21 cellular contexts compared by ENCODE assay signal in genomic region chr18:68679531-68679930, GRCh38. TPM values are rescaled to one million over a fixed set of nuclear protein-coding genes. Genes with fewer than 3 reads are reported as not detected.
DNase-seq lines count a peak whose midpoint lies in the region; ATAC-seq and TF ChIP-seq lines count a peak whose summit lies in the region.
"Had no signal": no experiment of that assay in that cellular context is flagged by ENCODE, and none has a peak within 500 bp of the region (broad histone marks: within the 10 kb centered on the region; RNA-seq: fewer than 3 reads in every experiment).

No MANE protein-coding gene starts in this region.

- DNase-seq in CD8-positive, alpha-beta T cell: no peak
- peak; percentile 11 for DNase-seq in HS-5 (ENCODE audit: low read depth)
- DNase-seq in fibroblast of gingiva (ENCODE audit: low read depth): peak; percentile 68
- DNase-seq in stimulated activated naive CD8-positive, alpha-beta T cell treated with anti-CD3 and anti-CD28 coated beads, Interleukin-15, Interleukin-2, amounts not matched to agents 100 U/mL and 50 U/mL, for 24 hours: no peak
- DNase-seq in NCI-H1048 (lab: John Stamatoyannopoulos, UW): no peak
- no peak for DNase-seq in NOMO-1 treated with DMSO at 0.1 percent for 48 hours (lab: John Stamatoyannopoulos, UW; ENCODE audit: unreplicated experiment)
- no peak for DNase-seq in mesothelial cell of epicardium (ENCODE audit: low spot score in 2 of 2, unreplicated experiment in 2 of 2)
- DNase-seq: activated CD4-positive, alpha-beta T cell treated with anti-CD3 and anti-CD28 coated beads for 1 hour; activated CD8-positive, alpha-beta memory T cell treated with anti-CD3 and anti-CD28 coated beads, Interleukin-2, amount 50 U/mL, for 4 hours; activated naive CD4-positive, alpha-beta T cell; CD8-positive, alpha-beta memory T cell; esophagus squamous epithelium; hypothalamus; Kasumi-1; kidney glomerular epithelial cell; NCI-H187; SIG-M5; T-helper 9 cell had no signal

- CTCF ChIA-PET in CD8-positive, alpha-beta T cell (lab: Charles Lee): no interaction called here

- peaks cover 22% of the 10 kb centered on the region for H3K36me3 ChIP-seq in CD8-positive, alpha-beta T cell (ENCODE audit: insufficient read depth, low read length)
- peaks cover 11% of the 10 kb centered on the region for H3K36me3 ChIP-seq in rectal smooth muscle tissue (ENCODE audit: control insufficient read depth, insufficient read depth, low read length)

- intact Hi-C loops in CD8-positive, alpha-beta T cell (cut with DNase I, micrococcal nuclease): no loop called here

- H3K27me3 ChIP-seq in CD8-positive, alpha-beta T cell (ENCODE audit: insufficient read depth, low read length): no peaks in the 10 kb centered on the region
- no peaks in the 10 kb centered on the region for H3K27me3 ChIP-seq in rectal smooth muscle tissue (ENCODE audit: control insufficient read depth, insufficient read depth, low read length)
- H3K27me3 ChIP-seq: esophagus squamous epithelium had no signal

- no peaks in the 10 kb centered on the region for H3K27me3 Mint-ChIP-seq in CD8-positive, alpha-beta T cell (ENCODE audit: low read depth)
- H3K27me3 Mint-ChIP-seq in mesothelial cell of epicardium (ENCODE audit: low read depth): no peaks in the 10 kb centered on the region

- no peak for TF ChIP-seq CTCF in CD8-positive, alpha-beta T cell (IDR thresholded peaks at IDR 0.05)
- TF ChIP-seq CTCF in mesothelial cell of epicardium (IDR thresholded peaks at IDR 0.05; ENCODE audit: unreplicated experiment): no peak

- no peaks in the 10 kb centered on the region for H3K4me1 ChIP-seq in CD8-positive, alpha-beta T cell (ENCODE audit: insufficient read depth, low read length)
- H3K4me1 ChIP-seq in rectal smooth muscle tissue (ENCODE audit: control insufficient read depth, insufficient read depth, low read length): peaks cover 4% of the 10 kb centered on the region
- H3K4me1 ChIP-seq: esophagus squamous epithelium, HAP-1 had no signal

- H3K4me3 ChIP-seq in CD8-positive, alpha-beta T cell (ENCODE audit: low read depth, low read length): no peak overlapping the region
- H3K4me3 ChIP-seq in rectal smooth muscle tissue (ENCODE audit: low read length): no peak overlapping the region
- H3K4me3 ChIP-seq: esophagus squamous epithelium, GM12878, HAP-1 had no signal

- H3K36me3 Mint-ChIP-seq in CD8-positive, alpha-beta T cell: peaks cover 67% of the 10 kb centered on the region
- H3K36me3 Mint-ChIP-seq in mesothelial cell of epicardium: peaks cover 26% of the 10 kb centered on the region

- H3K27ac ChIP-seq in CD8-positive, alpha-beta T cell (ENCODE audit: low read depth, low read length): no peak overlapping the region
- H3K27ac ChIP-seq in rectal smooth muscle tissue (ENCODE audit: low read depth, low read length): peak overlapping the region; percentile 38
- H3K27ac ChIP-seq: esophagus squamous epithelium had no signal

- no peaks in the 10 kb centered on the region for H3K4me1 Mint-ChIP-seq in CD8-positive, alpha-beta T cell (ENCODE audit: low read depth)
- H3K4me1 Mint-ChIP-seq in mesothelial cell of epicardium: no peaks in the 10 kb centered on the region

- no peak for ATAC-seq in CD8-positive, alpha-beta T cell
- ATAC-seq in stimulated activated naive CD8-positive, alpha-beta T cell treated with anti-CD3 and anti-CD28 coated beads, Interleukin-15, Interleukin-2, amounts not matched to agents 100 U/mL and 50 U/mL, for 24 hours: no peak
- ATAC-seq: GM12878 had no signal

- no peaks in the 10 kb centered on the region for H3K9me3 ChIP-seq in CD8-positive, alpha-beta T cell (ENCODE audit: low read length)
- H3K9me3 ChIP-seq: esophagus squamous epithelium, HAP-1 had no signal

- no peak overlapping the region for H3K4me3 Mint-ChIP-seq in CD8-positive, alpha-beta T cell
- H3K4me3 Mint-ChIP-seq in mesothelial cell of epicardium: no peak overlapping the region
- H3K4me3 Mint-ChIP-seq: CD8-positive, alpha-beta memory T cell had no signal

- peak overlapping the region; percentile 42 for H3K27ac Mint-ChIP-seq in CD8-positive, alpha-beta T cell
- H3K27ac Mint-ChIP-seq in mesothelial cell of epicardium: no peak overlapping the region

- H3K9ac ChIP-seq in rectal smooth muscle tissue (ENCODE audit: low read length): no peak overlapping the region

- POLR2A ChIA-PET in CD8-positive, alpha-beta T cell (lab: Charles Lee): no interaction called here

- H3K9me3 Mint-ChIP-seq in CD8-positive, alpha-beta T cell: no peaks in the 10 kb centered on the region
- H3K9me3 Mint-ChIP-seq in mesothelial cell of epicardium: no peaks in the 10 kb centered on the region
- H3K9me3 Mint-ChIP-seq: CD8-positive, alpha-beta memory T cell had no signal

RNA-seq across cellular contexts. Expression of gene TMX3, which starts 35.4 kb away (rescaled TPM):
- total RNA-seq in CD8-positive, alpha-beta T cell: 10 to 100 TPM; 28.3 to 28.5 TPM
- total RNA-seq in mesothelial cell of epicardium: 45.0 to 51.3 TPM (median 51.1 TPM) in 3 replicates

Comparison
In these comparisons a context has a peak if more than half of its experiments do, and no peak if none do; other contexts are left out.
1. DNase-seq: peak in HS-5 (single experiment) and fibroblast of gingiva (single experiment); none in CD8-positive, alpha-beta T cell (0 of 7), stimulated activated naive CD8-positive, alpha-beta T cell treated with anti-CD3 and anti-CD28 coated beads, Interleukin-15, Interleukin-2, amounts not matched to agents 100 U/mL and 50 U/mL, for 24 hours (single experiment), NCI-H1048 (single experiment), NOMO-1 treated with DMSO at 0.1 percent for 48 hours (single experiment) and mesothelial cell of epicardium (0 of 2).